In the genomic region with DNA sequence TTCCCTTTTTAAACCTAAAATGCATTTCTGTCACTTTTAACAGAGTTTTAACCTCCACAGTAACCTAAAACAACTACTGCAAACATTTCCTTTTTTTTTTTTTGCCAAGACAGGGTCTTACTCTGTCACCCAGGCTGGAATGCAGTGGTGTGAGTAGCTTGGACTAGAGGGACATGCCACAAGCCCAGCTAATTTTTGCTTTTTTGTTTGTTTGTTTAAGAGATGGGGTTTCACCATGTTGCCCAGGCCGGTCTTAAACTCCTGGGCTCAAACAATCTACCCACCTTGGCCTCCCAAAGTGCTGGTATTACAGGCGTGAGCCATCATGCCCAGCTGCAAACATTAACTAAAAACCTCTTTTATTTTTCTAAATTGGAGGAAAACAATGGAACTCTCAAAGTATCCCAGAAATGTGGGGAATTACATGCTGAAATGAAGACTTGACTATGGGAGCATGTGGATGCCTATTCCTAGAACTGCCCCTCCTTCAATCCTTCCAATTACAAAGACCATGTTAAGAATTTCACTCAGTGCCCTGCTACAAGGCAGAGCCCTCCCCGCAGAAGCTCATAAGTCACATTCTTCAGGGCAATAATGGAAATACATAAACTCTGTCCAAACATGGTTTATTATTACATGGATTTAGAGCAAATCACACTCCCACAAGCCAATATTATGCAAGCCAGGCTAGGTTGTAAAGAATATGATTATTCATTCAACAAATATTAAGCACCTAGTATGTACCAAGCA, we compare ENCODE assay signal across 31 cellular contexts.
DNase-seq lines count a peak whose midpoint lies in the region; ATAC-seq and TF ChIP-seq lines count a peak whose summit lies in the region.
"Had no signal": no experiment of that assay in that cellular context is flagged by ENCODE, and none has a peak within 500 bp of the region (broad histone marks: within the 10 kb centered on the region; RNA-seq: fewer than 3 reads in every experiment).

No MANE protein-coding gene starts in this region.

- no peaks in the 10 kb centered on the region for H4K20me1 ChIP-seq in IMR-90 (ENCODE audit: insufficient read depth, low read length)

- no peak overlapping the region for H2AK5ac ChIP-seq in IMR-90 (ENCODE audit: low read depth, low read length)

- H2BK20ac ChIP-seq in IMR-90 (ENCODE audit: low read depth, low read length) = no peak overlapping the region

- H3K23ac ChIP-seq in IMR-90 (ENCODE audit: low read depth, low read length) = no peak overlapping the region

- H3K79me1 ChIP-seq in IMR-90 (ENCODE audit: low read depth in 1 of 2, low read length in 2 of 2) = no peaks in the 10 kb centered on the region

- no peak overlapping the region for H2BK120ac ChIP-seq in IMR-90 (ENCODE audit: low read depth, low read length)

- TF ChIP-seq RAD21 in IMR-90 (IDR thresholded peaks at IDR 0.05; ENCODE audit: low read length) = no peak

- H3K27me3 Mint-ChIP-seq in activated CD4-positive, alpha-beta T cell treated with anti-CD3 and anti-CD28 coated beads for 36 hours = no peaks in the 10 kb centered on the region
- H3K27me3 Mint-ChIP-seq: B cell, T-cell had no signal

- ATAC-seq in IMR-90 (ENCODE audit: low read depth) = peak; percentile 32
- no peak for ATAC-seq in GM21360 (IDR thresholded peaks at IDR 0.05; ENCODE audit: unreplicated experiment)
- no peak for ATAC-seq in HG03175 (IDR thresholded peaks at IDR 0.05; ENCODE audit: unreplicated experiment)
- no peak for ATAC-seq in activated CD4-positive, alpha-beta T cell treated with anti-CD3 and anti-CD28 coated beads for 36 hours
- ATAC-seq: activated naive CD4-positive, alpha-beta T cell treated with anti-CD3 and anti-CD28 coated beads, Interleukin-2, amount 50 U/mL, for 72 hours; effector memory CD8-positive, alpha-beta T cell; heart right ventricle; left colon; stimulated activated naive B cell treated with anti-CD40 and anti-IgM and Interleukin-4, amounts not matched to agents 10 μg/mL and 1 μg/mL and 100 μg/mL, for 72 hours; T-cell had no signal

- no peak overlapping the region for H2AK9ac ChIP-seq in IMR-90 (replicated peaks; ENCODE audit: low read depth, low read length, poor library complexity)

- H2AFZ ChIP-seq in IMR-90 (replicated peaks; ENCODE audit: low read length, poor library complexity) = no peak overlapping the region

- no peaks in the 10 kb centered on the region for H3K36me3 ChIP-seq in IMR-90 (ENCODE audit: control insufficient read depth, insufficient read depth, low read length)
- H3K36me3 ChIP-seq: cardiac muscle cell, heart right ventricle, MG63, WERI-Rb-1 had no signal

- no peak overlapping the region for H2BK5ac ChIP-seq in IMR-90 (ENCODE audit: low read depth, low read length, poor library complexity, severe bottlenecking)

- H3K4me1 ChIP-seq in IMR-90 (ENCODE audit: control insufficient read depth, insufficient read depth, low read length) = no peaks in the 10 kb centered on the region

- H3K27ac ChIP-seq in IMR-90 (ENCODE audit: insufficient read depth, low read length) = no peak overlapping the region
- H3K27ac ChIP-seq: cardiac muscle cell, heart right ventricle, KMS-11, skin epidermis, WERI-Rb-1 had no signal

- no peaks in the 10 kb centered on the region for H3K9me3 ChIP-seq in IMR-90 (ENCODE audit: control insufficient read depth, insufficient read depth, low read length)
- H3K9me3 ChIP-seq: heart right ventricle, MG63 had no signal

- TF ChIP-seq CTCF in IMR-90 (conservative IDR thresholded peaks at IDR 0.05; ENCODE audit: low read depth, low read length) = no peak
- TF ChIP-seq CTCF in retinal pigment epithelial cell (conservative IDR thresholded peaks at IDR 0.05; ENCODE audit: low read depth, low read length) = no peak

- H3K14ac ChIP-seq in IMR-90 (replicated peaks; ENCODE audit: low read depth, low read length) = no peak overlapping the region

- intact Hi-C loops in IMR-90 (cut with micrococcal nuclease) = no loop called here
- intact Hi-C loops in activated CD4-positive, alpha-beta T cell treated with anti-CD3 and anti-CD28 coated beads for 36 hours (cut with DNase I, micrococcal nuclease) = no loop called here

- TF ChIP-seq POLR2A in IMR-90 (IDR thresholded peaks at IDR 0.05; ENCODE audit: low read depth, low read length) = no peak

- BruUV-seq in IMR-90 (replicated peaks; lab: Mats Ljungman, UMichigan) = no TSS peak

- H3K36me3 Mint-ChIP-seq in activated CD4-positive, alpha-beta T cell treated with anti-CD3 and anti-CD28 coated beads for 36 hours (ENCODE audit: low read depth) = no peaks in the 10 kb centered on the region
- H3K36me3 Mint-ChIP-seq: activated naive CD4-positive, alpha-beta T cell treated with anti-CD3 and anti-CD28 coated beads, Interleukin-2, amount 50 U/mL, for 72 hours; CD4-positive, alpha-beta memory T cell; naive B cell; stimulated activated naive B cell treated with anti-CD40 and anti-IgM and Interleukin-4, amounts not matched to agents 10 μg/mL and 1 μg/mL and 100 μg/mL, for 72 hours; T-cell had no signal

- CTCF ChIA-PET in IMR-90 (lab: Yijun Ruan, JAX) = no interaction called here
- CTCF ChIA-PET in activated CD4-positive, alpha-beta T cell treated with anti-CD3 and anti-CD28 coated beads for 36 hours (lab: Charles Lee) = interaction anchor here (0.6 kb wide), 1 partner anchor 14 kb away, joined by 4 read pairs; no protein-coding TSS in a partner anchor

- no peaks in the 10 kb centered on the region for H3K9me1 ChIP-seq in IMR-90 (ENCODE audit: insufficient read depth, low read length)

- H3K4ac ChIP-seq in IMR-90 (ENCODE audit: low read depth, low read length) = no peak overlapping the region

- H3K4me2 ChIP-seq in IMR-90 (ENCODE audit: low read depth, low read length) = no peak overlapping the region
- H3K4me2 ChIP-seq: KMS-11 had no signal

- H3K27me3 ChIP-seq in IMR-90 (ENCODE audit: control insufficient read depth, insufficient read depth, low read length) = peaks cover 13% of the 10 kb centered on the region
- H3K27me3 ChIP-seq: cardiac muscle cell, heart right ventricle, MG63 had no signal

- no peaks in the 10 kb centered on the region for H3K9me3 Mint-ChIP-seq in activated CD4-positive, alpha-beta T cell treated with anti-CD3 and anti-CD28 coated beads for 36 hours (ENCODE audit: low read depth)
- H3K9me3 Mint-ChIP-seq: activated CD4-positive, alpha-beta T cell treated with anti-CD3 and anti-CD28 coated beads, Interleukin-2, amount 10 ng/mL, durations not matched to agents 24 days and 14 days; activated naive CD4-positive, alpha-beta T cell treated with anti-CD3 and anti-CD28 coated beads, Interleukin-2, amount 50 U/mL, for 72 hours; effector memory CD8-positive, alpha-beta T cell; stimulated activated naive B cell treated with anti-CD40 and anti-IgM and Interleukin-4, amounts not matched to agents 10 μg/mL and 1 μg/mL and 100 μg/mL, for 72 hours had no signal

- no peaks in the 10 kb centered on the region for H3K4me1 Mint-ChIP-seq in activated CD4-positive, alpha-beta T cell treated with anti-CD3 and anti-CD28 coated beads for 36 hours
- H3K4me1 Mint-ChIP-seq: activated CD4-positive, alpha-beta T cell treated with anti-CD3 and anti-CD28 coated beads, Interleukin-2, amount 10 ng/mL, durations not matched to agents 24 days and 14 days; B cell; CD4-positive, alpha-beta memory T cell; naive B cell; stimulated activated naive B cell treated with anti-CD40 and anti-IgM and Interleukin-4, amounts not matched to agents 10 μg/mL and 1 μg/mL and 100 μg/mL, for 72 hours; T-cell had no signal

- H4K91ac ChIP-seq in IMR-90 (ENCODE audit: insufficient read depth, low read depth, low read length) = no peak overlapping the region

- H4K8ac ChIP-seq in IMR-90 (ENCODE audit: low read depth in 2 of 2, low read length in 2 of 2) = no peak overlapping the region

- H4K5ac ChIP-seq in IMR-90 (ENCODE audit: low read depth, low read length) = no peak overlapping the region

- dilution Hi-C loops in IMR-90 (cut with HindIII; ENCODE audit: low sequenced_read_pairs, unreplicated experiment) = no loop called here

- H3K56ac ChIP-seq in IMR-90 (ENCODE audit: extremely low read depth, insufficient read depth, low read length) = no peak overlapping the region

- in situ Hi-C loops in IMR-90 (cut with MboI; ENCODE audit: low sequenced_read_pairs) = no loop called here

- no CpG with 5 or more reads among the region's 3 CpGs for WGBS in IMR-90 (ENCODE audit: extremely low coverage in 2 of 2, insufficient read length in 1 of 2), 2 experiments

- POLR2A ChIA-PET in IMR-90 (lab: Charles Lee; ENCODE audit: unreplicated experiment) = no interaction called here
- POLR2A ChIA-PET in activated CD4-positive, alpha-beta T cell treated with anti-CD3 and anti-CD28 coated beads for 36 hours (lab: Charles Lee) = no interaction called here

- H3K27ac Mint-ChIP-seq in activated CD4-positive, alpha-beta T cell treated with anti-CD3 and anti-CD28 coated beads for 36 hours = no peak overlapping the region
- H3K27ac Mint-ChIP-seq: activated CD4-positive, alpha-beta T cell treated with anti-CD3 and anti-CD28 coated beads, Interleukin-2, amount 10 ng/mL, durations not matched to agents 24 days and 14 days; activated naive CD4-positive, alpha-beta T cell treated with anti-CD3 and anti-CD28 coated beads, Interleukin-2, amount 50 U/mL, for 72 hours; B cell; CD4-positive, alpha-beta memory T cell; effector memory CD8-positive, alpha-beta T cell; naive B cell; stimulated activated naive B cell treated with anti-CD40 and anti-IgM and Interleukin-4, amounts not matched to agents 10 μg/mL and 1 μg/mL and 100 μg/mL, for 72 hours; T-cell had no signal

- H3K4me3 ChIP-seq in IMR-90 (ENCODE audit: insufficient read depth, low read depth, low read length) = no peak overlapping the region
- no peak overlapping the region for H3K4me3 ChIP-seq in retinal pigment epithelial cell (ENCODE audit: low read length)
- H3K4me3 ChIP-seq: cardiac muscle cell, heart right ventricle, MG63, skin epidermis had no signal

- H3K18ac ChIP-seq in IMR-90 (ENCODE audit: low read depth, low read length) = no peak overlapping the region

- H3K9ac ChIP-seq in IMR-90 (ENCODE audit: low read depth, low read length) = no peak overlapping the region
- H3K9ac ChIP-seq: KMS-11 had no signal

- DNase-seq in IMR-90 (no peak), dedifferentiated amniotic fluid mesenchymal stem cell (ENCODE audit: extremely low spot score) (peak; percentile 46), iris pigment epithelial cell (ENCODE audit: low read depth) (peak; percentile 57), retinal pigment epithelial cell (ENCODE audit: low read depth) (peak; percentile 60)
- DNase-seq in activated CD4-positive, alpha-beta T cell treated with anti-CD3 and anti-CD28 coated beads for 36 hours = no peak
- DNase-seq: activated CD4-positive, alpha-beta T cell treated with anti-CD3 and anti-CD28 coated beads, Interleukin-2, amount 10 ng/mL, durations not matched to agents 24 days and 14 days; activated CD8-positive, alpha-beta memory T cell treated with anti-CD3 and anti-CD28 coated beads for 24 hours; anterior cingulate cortex; CD4-positive, alpha-beta memory T cell; cortex of kidney; effector memory CD8-positive, alpha-beta T cell; foreskin melanocyte; heart right ventricle; left colon; MG63; naive B cell; NCI-H1105 treated with DMSO at 0.1 percent for 48 hours; NCI-H187 treated with DMSO at 0.1 percent for 48 hours; NCI-H2171 treated with DMSO at 0.1 percent for 48 hours; NCI-H510A treated with DMSO at 0.1 percent for 48 hours; stimulated activated naive B cell treated with anti-CD40 and anti-IgM and Interleukin-4, amounts not matched to agents 10 μg/mL and 1 μg/mL and 100 μg/mL, for 72 hours; substantia nigra; T-cell; WERI-Rb-1 had no signal

- H2BK15ac ChIP-seq in IMR-90 (ENCODE audit: low read depth, low read length) = no peak overlapping the region

- no peak overlapping the region for H3K4me3 Mint-ChIP-seq in activated CD4-positive, alpha-beta T cell treated with anti-CD3 and anti-CD28 coated beads for 36 hours
- H3K4me3 Mint-ChIP-seq: activated CD4-positive, alpha-beta T cell treated with anti-CD3 and anti-CD28 coated beads, Interleukin-2, amount 10 ng/mL, durations not matched to agents 24 days and 14 days; B cell; CD4-positive, alpha-beta memory T cell; effector memory CD8-positive, alpha-beta T cell; naive B cell; stimulated activated naive B cell treated with anti-CD40 and anti-IgM and Interleukin-4, amounts not matched to agents 10 μg/mL and 1 μg/mL and 100 μg/mL, for 72 hours; T-cell had no signal

Comparison
In these comparisons a context has a peak if more than half of its experiments do, and no peak if none do; other contexts are left out.
1. DNase-seq: peak in dedifferentiated amniotic fluid mesenchymal stem cell (single experiment), iris pigment epithelial cell (single experiment) and retinal pigment epithelial cell (single experiment); none in IMR-90 (single experiment) and activated CD4-positive, alpha-beta T cell treated with anti-CD3 and anti-CD28 coated beads for 36 hours (single experiment).